Comparison of ENCODE assay signal across 1 cellular context in the genomic region with DNA sequence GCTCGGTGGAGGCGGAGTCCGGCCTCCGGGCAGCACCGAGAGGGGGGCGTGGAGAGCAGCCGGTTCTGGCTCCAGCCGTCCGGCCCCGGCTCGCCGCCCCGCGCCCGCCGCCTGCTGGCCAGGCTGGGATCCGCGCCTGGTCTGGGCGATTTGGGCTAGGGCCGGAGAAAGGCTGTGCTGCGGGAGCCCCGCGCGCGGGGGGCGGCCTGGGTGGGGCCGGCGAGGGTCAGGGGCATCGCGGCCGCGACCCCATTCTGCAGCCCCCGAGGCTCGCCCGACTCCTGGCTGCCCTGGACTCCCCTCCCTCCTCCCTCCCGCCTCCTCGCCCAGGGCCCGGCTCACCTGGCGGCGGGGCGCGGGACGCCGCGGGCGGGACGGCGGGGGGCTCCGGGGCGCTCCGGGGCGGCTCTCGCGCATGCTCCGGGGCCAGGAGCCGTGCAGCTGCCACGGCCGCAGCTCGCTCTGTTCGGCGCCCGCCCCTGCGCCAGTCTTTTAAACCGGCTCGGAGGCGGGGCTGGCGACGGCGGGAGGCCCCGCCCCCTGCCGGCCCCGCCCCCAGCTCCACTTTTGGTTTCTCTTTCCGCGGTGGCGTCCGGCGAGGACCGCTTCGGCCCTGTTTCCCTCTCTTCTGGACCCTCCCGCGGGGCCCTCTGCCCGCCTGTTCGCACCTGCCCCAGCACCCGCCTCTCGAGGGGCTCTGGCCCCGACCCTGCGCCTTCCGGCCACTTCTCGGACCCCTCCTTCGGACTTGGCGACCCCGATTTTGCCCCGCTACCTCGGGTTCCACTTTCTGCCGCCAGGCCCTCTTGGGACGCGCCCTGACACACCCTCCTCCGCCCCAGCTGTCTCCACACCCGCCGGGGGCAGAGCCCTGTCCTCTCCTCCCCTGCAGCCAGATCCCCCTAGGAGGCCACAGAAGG.
TF ChIP-seq lines count a peak whose summit lies in the region.

A gene with protein sequence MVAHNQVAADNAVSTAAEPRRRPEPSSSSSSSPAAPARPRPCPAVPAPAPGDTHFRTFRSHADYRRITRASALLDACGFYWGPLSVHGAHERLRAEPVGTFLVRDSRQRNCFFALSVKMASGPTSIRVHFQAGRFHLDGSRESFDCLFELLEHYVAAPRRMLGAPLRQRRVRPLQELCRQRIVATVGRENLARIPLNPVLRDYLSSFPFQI (minus strand): TSS at position 468 of the 920 bp plus-strand sequence. CDS start 726 bp downstream, outside the sequence.

TF ChIP-seq in HepG2, 621 proteins besides CTCF, POLR2A, EP300 and RAD21 (continued from another document and continues in another):
- TF ChIP-seq, protein P1, sequence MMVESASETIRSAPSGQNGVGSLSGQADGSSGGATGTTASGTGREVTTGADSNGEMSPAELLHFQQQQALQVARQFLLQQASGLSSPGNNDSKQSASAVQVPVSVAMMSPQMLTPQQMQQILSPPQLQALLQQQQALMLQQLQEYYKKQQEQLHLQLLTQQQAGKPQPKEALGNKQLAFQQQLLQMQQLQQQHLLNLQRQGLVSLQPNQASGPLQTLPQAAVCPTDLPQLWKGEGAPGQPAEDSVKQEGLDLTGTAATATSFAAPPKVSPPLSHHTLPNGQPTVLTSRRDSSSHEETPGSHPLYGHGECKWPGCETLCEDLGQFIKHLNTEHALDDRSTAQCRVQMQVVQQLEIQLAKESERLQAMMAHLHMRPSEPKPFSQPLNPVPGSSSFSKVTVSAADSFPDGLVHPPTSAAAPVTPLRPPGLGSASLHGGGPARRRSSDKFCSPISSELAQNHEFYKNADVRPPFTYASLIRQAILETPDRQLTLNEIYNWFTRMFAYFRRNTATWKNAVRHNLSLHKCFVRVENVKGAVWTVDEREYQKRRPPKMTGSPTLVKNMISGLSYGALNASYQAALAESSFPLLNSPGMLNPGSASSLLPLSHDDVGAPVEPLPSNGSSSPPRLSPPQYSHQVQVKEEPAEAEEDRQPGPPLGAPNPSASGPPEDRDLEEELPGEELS (CRISPR knock-in tag; IDR thresholded peaks at IDR 0.05): peak; percentile 68
- TF ChIP-seq HDAC6 (IDR thresholded peaks at IDR 0.05; ENCODE audit: low read depth, low read length) (no peak), ZNF296 (CRISPR knock-in tag; conservative IDR thresholded peaks at IDR 0.05) (0 out of 2 replicates have a peak, but pooled peaks have one; percentile 88), HNRNPK (IDR thresholded peaks at IDR 0.05; ENCODE audit: low read depth, low read length, poor library complexity, severe bottlenecking) (peak; percentile 27), ARNT2 (CRISPR knock-in tag; IDR thresholded peaks at IDR 0.05; ENCODE audit: low read depth) (peak; percentile 88), CEBPG (CRISPR knock-in tag; IDR thresholded peaks at IDR 0.05) (no peak), RBFOX2 (IDR thresholded peaks at IDR 0.05; ENCODE audit: low read depth, low read length) (peak; percentile 87), ZNF263 (CRISPR knock-in tag; IDR thresholded peaks at IDR 0.05) (peak; percentile 45), ZNF501 (CRISPR knock-in tag; IDR thresholded peaks at IDR 0.05) (peak; percentile 10; the same call in 1 of the 2 replicates), SAP130 (CRISPR knock-in tag; IDR thresholded peaks at IDR 0.05; ENCODE audit: low read depth) (peak; percentile 88), KDM1A (CRISPR knock-in tag; IDR thresholded peaks at IDR 0.05) (no peak), PTBP1 (IDR thresholded peaks at IDR 0.05; ENCODE audit: low read depth, low read length, poor library complexity, severe bottlenecking) (peak; percentile 98), FOXC1 (CRISPR knock-in tag; IDR thresholded peaks at IDR 0.05; ENCODE audit: borderline replicate concordance) (peak; percentile 52; the same call in 1 of the 2 replicates), KDM2A (CRISPR knock-in tag; IDR thresholded peaks at IDR 0.05; ENCODE audit: borderline replicate concordance, low read depth) (no peak; the same call in none of the 2 replicates), NFE2L1 (CRISPR knock-in tag; IDR thresholded peaks at IDR 0.05; ENCODE audit: borderline replicate concordance) (no peak), NR2F6 (IDR thresholded peaks at IDR 0.05) (no peak), NR2F6 (CRISPR knock-in tag; IDR thresholded peaks at IDR 0.05) (no peak), ELF3 (CRISPR knock-in tag; IDR thresholded peaks at IDR 0.05) (peak; percentile 58), MTF2 (CRISPR knock-in tag; IDR thresholded peaks at IDR 0.05; ENCODE audit: borderline replicate concordance) (no peak; the same call in 1 of the 2 replicates), ZNF792 (CRISPR knock-in tag; IDR thresholded peaks at IDR 0.05) (peak; percentile 89), SMYD3 (CRISPR knock-in tag; IDR thresholded peaks at IDR 0.05) (no peak), ZNF761 (CRISPR knock-in tag; conservative IDR thresholded peaks at IDR 0.05) (no peak), ZFP41 (CRISPR knock-in tag; IDR thresholded peaks at IDR 0.05; ENCODE audit: borderline replicate concordance) (no peak; the same call in 1 of the 2 replicates), ZSCAN21 (CRISPR knock-in tag; IDR thresholded peaks at IDR 0.05; ENCODE audit: borderline replicate concordance) (peak; percentile 49), SP140L (CRISPR knock-in tag; IDR thresholded peaks at IDR 0.05; ENCODE audit: borderline replicate concordance) (peak; percentile 43; the same call in 1 of the 2 replicates), HNRNPUL1 (IDR thresholded peaks at IDR 0.05; ENCODE audit: low read depth, low read length) (no peak), RBAK (CRISPR knock-in tag; IDR thresholded peaks at IDR 0.05) (no peak), CREB1 (IDR thresholded peaks at IDR 0.05) (no peak), CREB1 (CRISPR knock-in tag; IDR thresholded peaks at IDR 0.05) (no peak), RNF2 (conservative IDR thresholded peaks at IDR 0.05; ENCODE audit: low read depth) (no peak), THAP11 (CRISPR knock-in tag; IDR thresholded peaks at IDR 0.05) (peak; percentile 74), ZNF124 (CRISPR knock-in tag; IDR thresholded peaks at IDR 0.05) (peak; percentile 56)
- TF ChIP-seq, protein P2, sequence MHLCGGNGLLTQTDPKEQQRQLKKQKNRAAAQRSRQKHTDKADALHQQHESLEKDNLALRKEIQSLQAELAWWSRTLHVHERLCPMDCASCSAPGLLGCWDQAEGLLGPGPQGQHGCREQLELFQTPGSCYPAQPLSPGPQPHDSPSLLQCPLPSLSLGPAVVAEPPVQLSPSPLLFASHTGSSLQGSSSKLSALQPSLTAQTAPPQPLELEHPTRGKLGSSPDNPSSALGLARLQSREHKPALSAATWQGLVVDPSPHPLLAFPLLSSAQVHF (CRISPR knock-in tag; IDR thresholded peaks at IDR 0.05): peak; percentile 72; the same call in 1 of the 2 replicates
- TF ChIP-seq, protein P3, sequence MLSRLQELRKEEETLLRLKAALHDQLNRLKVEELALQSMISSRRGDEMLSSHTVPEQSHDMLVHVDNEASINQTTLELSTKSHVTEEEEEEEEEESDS (CRISPR knock-in tag; IDR thresholded peaks at IDR 0.05; ENCODE audit: borderline replicate concordance): peak; percentile 90; the same call in 1 of the 2 replicates
- TF ChIP-seq, protein P4, sequence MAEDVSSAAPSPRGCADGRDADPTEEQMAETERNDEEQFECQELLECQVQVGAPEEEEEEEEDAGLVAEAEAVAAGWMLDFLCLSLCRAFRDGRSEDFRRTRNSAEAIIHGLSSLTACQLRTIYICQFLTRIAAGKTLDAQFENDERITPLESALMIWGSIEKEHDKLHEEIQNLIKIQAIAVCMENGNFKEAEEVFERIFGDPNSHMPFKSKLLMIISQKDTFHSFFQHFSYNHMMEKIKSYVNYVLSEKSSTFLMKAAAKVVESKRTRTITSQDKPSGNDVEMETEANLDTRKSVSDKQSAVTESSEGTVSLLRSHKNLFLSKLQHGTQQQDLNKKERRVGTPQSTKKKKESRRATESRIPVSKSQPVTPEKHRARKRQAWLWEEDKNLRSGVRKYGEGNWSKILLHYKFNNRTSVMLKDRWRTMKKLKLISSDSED (CRISPR knock-in tag; IDR thresholded peaks at IDR 0.05): peak; percentile 23; the same call in 1 of the 2 replicates
- TF ChIP-seq, protein P5, sequence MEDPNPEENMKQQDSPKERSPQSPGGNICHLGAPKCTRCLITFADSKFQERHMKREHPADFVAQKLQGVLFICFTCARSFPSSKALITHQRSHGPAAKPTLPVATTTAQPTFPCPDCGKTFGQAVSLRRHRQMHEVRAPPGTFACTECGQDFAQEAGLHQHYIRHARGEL (CRISPR knock-in tag; IDR thresholded peaks at IDR 0.05): peak; percentile 39; the same call in 1 of the 2 replicates
- TF ChIP-seq, protein P6, sequence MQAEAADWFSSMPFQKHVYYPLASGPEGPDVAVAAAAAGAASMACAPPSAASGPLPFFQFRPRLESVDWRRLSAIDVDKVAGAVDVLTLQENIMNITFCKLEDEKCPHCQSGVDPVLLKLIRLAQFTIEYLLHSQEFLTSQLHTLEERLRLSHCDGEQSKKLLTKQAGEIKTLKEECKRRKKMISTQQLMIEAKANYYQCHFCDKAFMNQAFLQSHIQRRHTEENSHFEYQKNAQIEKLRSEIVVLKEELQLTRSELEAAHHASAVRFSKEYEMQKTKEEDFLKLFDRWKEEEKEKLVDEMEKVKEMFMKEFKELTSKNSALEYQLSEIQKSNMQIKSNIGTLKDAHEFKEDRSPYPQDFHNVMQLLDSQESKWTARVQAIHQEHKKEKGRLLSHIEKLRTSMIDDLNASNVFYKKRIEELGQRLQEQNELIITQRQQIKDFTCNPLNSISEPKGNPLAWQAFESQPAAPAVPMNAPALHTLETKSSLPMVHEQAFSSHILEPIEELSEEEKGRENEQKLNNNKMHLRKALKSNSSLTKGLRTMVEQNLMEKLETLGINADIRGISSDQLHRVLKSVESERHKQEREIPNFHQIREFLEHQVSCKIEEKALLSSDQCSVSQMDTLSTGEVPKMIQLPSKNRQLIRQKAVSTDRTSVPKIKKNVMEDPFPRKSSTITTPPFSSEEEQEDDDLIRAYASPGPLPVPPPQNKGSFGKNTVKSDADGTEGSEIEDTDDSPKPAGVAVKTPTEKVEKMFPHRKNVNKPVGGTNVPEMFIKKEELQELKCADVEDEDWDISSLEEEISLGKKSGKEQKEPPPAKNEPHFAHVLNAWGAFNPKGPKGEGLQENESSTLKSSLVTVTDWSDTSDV (CRISPR knock-in tag; IDR thresholded peaks at IDR 0.05): peak; percentile 85; the same call in 1 of the 2 replicates
- TF ChIP-seq, protein P7, sequence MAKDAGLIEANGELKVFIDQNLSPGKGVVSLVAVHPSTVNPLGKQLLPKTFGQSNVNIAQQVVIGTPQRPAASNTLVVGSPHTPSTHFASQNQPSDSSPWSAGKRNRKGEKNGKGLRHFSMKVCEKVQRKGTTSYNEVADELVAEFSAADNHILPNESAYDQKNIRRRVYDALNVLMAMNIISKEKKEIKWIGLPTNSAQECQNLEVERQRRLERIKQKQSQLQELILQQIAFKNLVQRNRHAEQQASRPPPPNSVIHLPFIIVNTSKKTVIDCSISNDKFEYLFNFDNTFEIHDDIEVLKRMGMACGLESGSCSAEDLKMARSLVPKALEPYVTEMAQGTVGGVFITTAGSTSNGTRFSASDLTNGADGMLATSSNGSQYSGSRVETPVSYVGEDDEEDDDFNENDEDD (CRISPR knock-in tag; IDR thresholded peaks at IDR 0.05; ENCODE audit: borderline replicate concordance): peak; percentile 51; the same call in 1 of the 2 replicates
- TF ChIP-seq, protein P8, sequence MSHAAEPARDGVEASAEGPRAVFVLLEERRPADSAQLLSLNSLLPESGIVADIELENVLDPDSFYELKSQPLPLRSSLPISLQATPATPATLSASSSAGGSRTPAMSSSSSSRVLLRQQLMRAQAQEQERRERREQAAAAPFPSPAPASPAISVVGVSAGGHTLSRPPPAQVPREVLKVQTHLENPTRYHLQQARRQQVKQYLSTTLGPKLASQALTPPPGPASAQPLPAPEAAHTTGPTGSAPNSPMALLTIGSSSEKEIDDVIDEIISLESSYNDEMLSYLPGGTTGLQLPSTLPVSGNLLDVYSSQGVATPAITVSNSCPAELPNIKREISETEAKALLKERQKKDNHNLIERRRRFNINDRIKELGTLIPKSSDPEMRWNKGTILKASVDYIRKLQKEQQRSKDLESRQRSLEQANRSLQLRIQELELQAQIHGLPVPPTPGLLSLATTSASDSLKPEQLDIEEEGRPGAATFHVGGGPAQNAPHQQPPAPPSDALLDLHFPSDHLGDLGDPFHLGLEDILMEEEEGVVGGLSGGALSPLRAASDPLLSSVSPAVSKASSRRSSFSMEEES (CRISPR knock-in tag; IDR thresholded peaks at IDR 0.05): peak; percentile 20; the same call in 1 of the 2 replicates
- TF ChIP-seq, protein P9, sequence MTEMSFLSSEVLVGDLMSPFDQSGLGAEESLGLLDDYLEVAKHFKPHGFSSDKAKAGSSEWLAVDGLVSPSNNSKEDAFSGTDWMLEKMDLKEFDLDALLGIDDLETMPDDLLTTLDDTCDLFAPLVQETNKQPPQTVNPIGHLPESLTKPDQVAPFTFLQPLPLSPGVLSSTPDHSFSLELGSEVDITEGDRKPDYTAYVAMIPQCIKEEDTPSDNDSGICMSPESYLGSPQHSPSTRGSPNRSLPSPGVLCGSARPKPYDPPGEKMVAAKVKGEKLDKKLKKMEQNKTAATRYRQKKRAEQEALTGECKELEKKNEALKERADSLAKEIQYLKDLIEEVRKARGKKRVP (CRISPR knock-in tag; IDR thresholded peaks at IDR 0.05): peak in 1 of 2 experiments; percentile 81; a peak in 2 of 4 replicates
- TF ChIP-seq, protein P10, sequence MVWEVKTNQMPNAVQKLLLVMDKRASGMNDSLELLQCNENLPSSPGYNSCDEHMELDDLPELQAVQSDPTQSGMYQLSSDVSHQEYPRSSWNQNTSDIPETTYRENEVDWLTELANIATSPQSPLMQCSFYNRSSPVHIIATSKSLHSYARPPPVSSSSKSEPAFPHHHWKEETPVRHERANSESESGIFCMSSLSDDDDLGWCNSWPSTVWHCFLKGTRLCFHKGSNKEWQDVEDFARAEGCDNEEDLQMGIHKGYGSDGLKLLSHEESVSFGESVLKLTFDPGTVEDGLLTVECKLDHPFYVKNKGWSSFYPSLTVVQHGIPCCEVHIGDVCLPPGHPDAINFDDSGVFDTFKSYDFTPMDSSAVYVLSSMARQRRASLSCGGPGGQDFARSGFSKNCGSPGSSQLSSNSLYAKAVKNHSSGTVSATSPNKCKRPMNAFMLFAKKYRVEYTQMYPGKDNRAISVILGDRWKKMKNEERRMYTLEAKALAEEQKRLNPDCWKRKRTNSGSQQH (CRISPR knock-in tag; IDR thresholded peaks at IDR 0.05; ENCODE audit: low read depth): peak; percentile 85
- TF ChIP-seq, protein P11, sequence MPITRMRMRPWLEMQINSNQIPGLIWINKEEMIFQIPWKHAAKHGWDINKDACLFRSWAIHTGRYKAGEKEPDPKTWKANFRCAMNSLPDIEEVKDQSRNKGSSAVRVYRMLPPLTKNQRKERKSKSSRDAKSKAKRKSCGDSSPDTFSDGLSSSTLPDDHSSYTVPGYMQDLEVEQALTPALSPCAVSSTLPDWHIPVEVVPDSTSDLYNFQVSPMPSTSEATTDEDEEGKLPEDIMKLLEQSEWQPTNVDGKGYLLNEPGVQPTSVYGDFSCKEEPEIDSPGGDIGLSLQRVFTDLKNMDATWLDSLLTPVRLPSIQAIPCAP (CRISPR knock-in tag; IDR thresholded peaks at IDR 0.05; ENCODE audit: low read depth): peak; percentile 93; the same call in 1 of the 2 replicates
- TF ChIP-seq, protein P12, sequence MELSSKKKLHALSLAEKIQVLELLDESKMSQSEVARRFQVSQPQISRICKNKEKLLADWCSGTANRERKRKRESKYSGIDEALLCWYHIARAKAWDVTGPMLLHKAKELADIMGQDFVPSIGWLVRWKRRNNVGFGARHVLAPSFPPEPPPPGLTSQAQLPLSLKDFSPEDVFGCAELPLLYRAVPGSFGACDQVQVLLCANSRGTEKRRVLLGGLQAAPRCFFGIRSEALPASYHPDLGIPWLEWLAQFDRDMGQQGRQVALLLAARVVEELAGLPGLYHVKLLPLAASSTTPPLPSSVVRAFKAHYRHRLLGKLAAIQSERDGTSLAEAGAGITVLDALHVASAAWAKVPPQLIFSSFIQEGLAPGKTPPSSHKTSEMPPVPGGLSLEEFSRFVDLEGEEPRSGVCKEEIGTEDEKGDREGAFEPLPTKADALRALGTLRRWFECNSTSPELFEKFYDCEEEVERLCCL (CRISPR knock-in tag; IDR thresholded peaks at IDR 0.05; ENCODE audit: borderline replicate concordance): peak; percentile 57; the same call in 1 of the 2 replicates
